7 cellular contexts compared by ENCODE assay signal in the genomic region with DNA sequence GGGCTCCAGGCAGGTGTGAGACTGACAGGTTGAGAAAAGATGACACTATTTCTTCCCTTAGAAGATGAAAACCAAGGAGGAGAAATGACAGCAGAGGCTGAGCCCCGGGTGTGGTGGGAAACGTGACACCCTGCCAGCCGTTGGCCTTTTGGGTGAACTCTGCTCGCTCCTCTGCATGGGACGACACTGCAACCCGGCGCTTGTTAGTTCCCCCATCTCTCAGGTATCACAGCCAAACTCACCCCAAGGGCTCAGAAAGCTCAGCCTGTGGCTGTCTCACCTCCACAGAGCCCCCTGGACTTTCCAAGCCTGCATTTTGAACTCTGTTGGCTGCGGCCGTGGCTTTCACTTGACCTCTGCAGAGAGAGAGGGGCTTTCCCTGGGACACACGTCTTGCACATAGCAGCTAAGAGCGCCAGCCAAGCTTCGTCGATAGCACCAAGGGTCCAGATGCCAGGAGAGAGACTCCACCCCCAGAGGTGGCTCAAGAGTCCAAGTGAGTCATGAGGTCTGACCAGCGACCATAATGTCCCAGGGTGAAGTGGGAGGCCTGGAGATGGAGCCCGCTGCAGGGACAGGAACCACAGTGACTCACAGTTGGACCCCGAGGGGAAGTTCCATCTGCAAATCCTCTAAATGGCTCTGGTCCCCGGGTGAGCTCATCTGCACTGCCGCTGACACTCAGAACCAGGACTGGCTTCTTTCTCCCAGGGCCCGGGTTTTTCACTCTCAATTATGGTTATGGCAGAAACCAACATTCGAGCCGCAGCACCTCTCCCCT.
DNase-seq lines count a peak whose midpoint lies in the region; ATAC-seq and TF ChIP-seq lines count a peak whose summit lies in the region.

No MANE protein-coding gene starts in this region.

- TF ChIP-seq CTCF in lower leg skin (IDR thresholded peaks at IDR 0.05) = no peak

- H3K4me3 ChIP-seq in lower leg skin (ENCODE audit: low read depth, poor library complexity, severe bottlenecking) = no peak overlapping the region

- intact Hi-C loops in lower leg skin (cut with DNase I; ENCODE audit: low total_unique reads) = no loop called here

- DNase-seq in HK-2 (ENCODE audit: unreplicated experiment) (peak; percentile 94), amniotic epithelial cell (ENCODE audit: low read depth) (peak; percentile 42), lower leg skin (ENCODE audit: low spot score in 2 of 2) (peak; percentile 70 to 89), NCI-H146 treated with DMSO at 0.1 percent for 48 hours (lab: John Stamatoyannopoulos, UW; ENCODE audit: unreplicated experiment) (no peak), NCI-H345 treated with DMSO at 0.1 percent for 48 hours (lab: John Stamatoyannopoulos, UW; ENCODE audit: unreplicated experiment) (no peak)

- 41 to 46% methylated on average over 17 to 21 of the region's 21 CpGs for WGBS in lower leg skin, 2 donors

- TF ChIP-seq POLR2A in GM18505 (IDR thresholded peaks at IDR 0.05; ENCODE audit: borderline replicate concordance, extremely low read depth, insufficient read depth, insufficient read length) = no peak
- TF ChIP-seq POLR2A in lower leg skin (IDR thresholded peaks at IDR 0.05) = no peak

- peak; percentile 44 for ATAC-seq in GM18505 (IDR thresholded peaks at IDR 0.05; ENCODE audit: unreplicated experiment)
- ATAC-seq in GM21529 (IDR thresholded peaks at IDR 0.05; ENCODE audit: unreplicated experiment) = peak; percentile 45

Comparison
In these comparisons a context has a peak if more than half of its experiments do, and no peak if none do; other contexts are left out.
1. DNase-seq: peak in HK-2 (single experiment), amniotic epithelial cell (single experiment) and lower leg skin (2 of 2); none in NCI-H146 treated with DMSO at 0.1 percent for 48 hours (single experiment) and NCI-H345 treated with DMSO at 0.1 percent for 48 hours (single experiment).